In the genomic region with DNA sequence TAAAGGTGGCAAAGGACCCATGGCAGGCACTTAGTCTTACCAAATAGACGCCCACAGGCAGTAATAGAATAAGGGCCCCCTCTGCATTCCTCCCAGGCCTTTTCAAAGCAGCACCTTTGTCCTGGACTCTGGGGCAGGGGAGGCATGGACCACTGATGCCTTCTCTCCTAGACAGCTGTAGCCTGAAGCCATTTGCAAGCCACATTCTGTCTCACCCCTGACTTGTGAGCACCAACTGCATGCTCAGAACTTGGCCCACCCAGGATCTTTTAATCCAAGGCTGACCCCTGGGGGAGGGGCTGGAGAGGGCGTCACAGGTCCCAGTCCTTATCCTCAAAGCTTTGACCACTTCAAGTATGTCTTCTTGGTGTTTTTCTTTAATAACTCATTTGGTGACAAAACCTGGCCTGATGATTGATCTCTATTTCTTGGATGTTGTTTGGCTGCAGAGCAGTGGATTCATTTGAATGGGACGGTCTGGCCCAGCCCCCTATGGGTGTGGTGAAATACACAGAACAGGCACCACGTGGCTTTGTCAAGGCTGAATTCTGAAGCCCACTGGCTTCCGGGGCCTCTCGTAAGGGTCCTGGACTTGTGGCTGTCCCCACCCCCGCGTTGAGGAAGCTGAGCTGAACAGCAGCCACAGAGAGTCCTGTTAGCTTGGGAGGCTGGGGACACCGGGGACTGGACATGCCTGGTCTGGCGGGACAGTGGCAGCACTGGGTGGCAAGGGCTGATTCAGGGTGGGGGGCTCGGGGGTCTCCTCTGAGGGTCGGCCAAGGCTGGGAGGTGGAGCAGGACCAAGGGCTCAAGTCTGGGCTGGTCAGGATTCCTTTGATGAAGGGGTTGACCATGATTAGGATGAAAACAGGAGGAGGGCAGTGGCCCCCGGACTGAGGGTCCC, we compare ENCODE assay signal across 1 cellular context.
TF ChIP-seq lines count a peak whose summit lies in the region.

No MANE protein-coding gene starts in this region.

TF ChIP-seq in HepG2, 621 proteins besides CTCF, POLR2A, EP300 and RAD21 (continued from another document and continues in another):
- TF ChIP-seq HIC2 (CRISPR knock-in tag; IDR thresholded peaks at IDR 0.05; ENCODE audit: low read depth) = no peak
- no peak for TF ChIP-seq ZSCAN5A (CRISPR knock-in tag; IDR thresholded peaks at IDR 0.05; ENCODE audit: borderline replicate concordance)
- no peak for TF ChIP-seq REST (IDR thresholded peaks at IDR 0.05; ENCODE audit: borderline replicate concordance in 1 of 2, low read depth in 1 of 2, low read length in 2 of 2)
- peak; percentile 41; the same call in 1 of the 2 replicates for TF ChIP-seq ZNF749 (CRISPR knock-in tag; IDR thresholded peaks at IDR 0.05; ENCODE audit: borderline replicate concordance)
- TF ChIP-seq HNF4A (CRISPR knock-in tag; IDR thresholded peaks at IDR 0.05) = no peak
- no peak for TF ChIP-seq ZNF720 (CRISPR knock-in tag; IDR thresholded peaks at IDR 0.05)
- TF ChIP-seq ZNF205 (CRISPR knock-in tag; IDR thresholded peaks at IDR 0.05) = no peak
- no peak for TF ChIP-seq SYNCRIP (IDR thresholded peaks at IDR 0.05; ENCODE audit: insufficient read depth, low read depth, low read length)
- TF ChIP-seq, protein P1, sequence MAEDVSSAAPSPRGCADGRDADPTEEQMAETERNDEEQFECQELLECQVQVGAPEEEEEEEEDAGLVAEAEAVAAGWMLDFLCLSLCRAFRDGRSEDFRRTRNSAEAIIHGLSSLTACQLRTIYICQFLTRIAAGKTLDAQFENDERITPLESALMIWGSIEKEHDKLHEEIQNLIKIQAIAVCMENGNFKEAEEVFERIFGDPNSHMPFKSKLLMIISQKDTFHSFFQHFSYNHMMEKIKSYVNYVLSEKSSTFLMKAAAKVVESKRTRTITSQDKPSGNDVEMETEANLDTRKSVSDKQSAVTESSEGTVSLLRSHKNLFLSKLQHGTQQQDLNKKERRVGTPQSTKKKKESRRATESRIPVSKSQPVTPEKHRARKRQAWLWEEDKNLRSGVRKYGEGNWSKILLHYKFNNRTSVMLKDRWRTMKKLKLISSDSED (CRISPR knock-in tag; IDR thresholded peaks at IDR 0.05) = no peak; the same call in 1 of the 2 replicates
- no peak for TF ChIP-seq HOXA7 (CRISPR knock-in tag; IDR thresholded peaks at IDR 0.05)
- no peak for TF ChIP-seq TEAD2 (CRISPR knock-in tag; IDR thresholded peaks at IDR 0.05)
- TF ChIP-seq NR2F6 (IDR thresholded peaks at IDR 0.05) = no peak
- TF ChIP-seq NR2F6 (CRISPR knock-in tag; IDR thresholded peaks at IDR 0.05) = peak; percentile 33; the same call in 1 of the 2 replicates
- no peak for TF ChIP-seq GTF3A (CRISPR knock-in tag; conservative IDR thresholded peaks at IDR 0.05)
- TF ChIP-seq RBAK (CRISPR knock-in tag; IDR thresholded peaks at IDR 0.05) = no peak
- no peak for TF ChIP-seq ZNF562 (CRISPR knock-in tag; IDR thresholded peaks at IDR 0.05; ENCODE audit: borderline replicate concordance)
- TF ChIP-seq ZNF256 (CRISPR knock-in tag; conservative IDR thresholded peaks at IDR 0.05) = no peak
- TF ChIP-seq FOXJ3 (CRISPR knock-in tag; IDR thresholded peaks at IDR 0.05; ENCODE audit: borderline replicate concordance) = no peak
- TF ChIP-seq, protein P2, sequence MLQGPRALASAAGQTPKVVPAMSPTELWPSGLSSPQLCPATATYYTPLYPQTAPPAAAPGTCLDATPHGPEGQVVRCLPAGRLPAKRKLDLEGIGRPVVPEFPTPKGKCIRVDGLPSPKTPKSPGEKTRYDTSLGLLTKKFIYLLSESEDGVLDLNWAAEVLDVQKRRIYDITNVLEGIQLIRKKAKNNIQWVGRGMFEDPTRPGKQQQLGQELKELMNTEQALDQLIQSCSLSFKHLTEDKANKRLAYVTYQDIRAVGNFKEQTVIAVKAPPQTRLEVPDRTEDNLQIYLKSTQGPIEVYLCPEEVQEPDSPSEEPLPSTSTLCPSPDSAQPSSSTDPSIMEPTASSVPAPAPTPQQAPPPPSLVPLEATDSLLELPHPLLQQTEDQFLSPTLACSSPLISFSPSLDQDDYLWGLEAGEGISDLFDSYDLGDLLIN (CRISPR knock-in tag; IDR thresholded peaks at IDR 0.05; ENCODE audit: borderline replicate concordance) = no peak
- TF ChIP-seq, protein P3, sequence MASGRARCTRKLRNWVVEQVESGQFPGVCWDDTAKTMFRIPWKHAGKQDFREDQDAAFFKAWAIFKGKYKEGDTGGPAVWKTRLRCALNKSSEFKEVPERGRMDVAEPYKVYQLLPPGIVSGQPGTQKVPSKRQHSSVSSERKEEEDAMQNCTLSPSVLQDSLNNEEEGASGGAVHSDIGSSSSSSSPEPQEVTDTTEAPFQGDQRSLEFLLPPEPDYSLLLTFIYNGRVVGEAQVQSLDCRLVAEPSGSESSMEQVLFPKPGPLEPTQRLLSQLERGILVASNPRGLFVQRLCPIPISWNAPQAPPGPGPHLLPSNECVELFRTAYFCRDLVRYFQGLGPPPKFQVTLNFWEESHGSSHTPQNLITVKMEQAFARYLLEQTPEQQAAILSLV (CRISPR knock-in tag; IDR thresholded peaks at IDR 0.05; ENCODE audit: borderline replicate concordance) = 0 out of 2 replicates have a peak, but pooled peaks have one; percentile 57
- no peak for TF ChIP-seq ZNF484 (CRISPR knock-in tag; IDR thresholded peaks at IDR 0.05; ENCODE audit: borderline replicate concordance, low read depth)
- TF ChIP-seq ZSCAN22 (CRISPR knock-in tag; IDR thresholded peaks at IDR 0.05) = no peak
- TF ChIP-seq DMAP1 (CRISPR knock-in tag; IDR thresholded peaks at IDR 0.05) = 0 out of 2 replicates have a peak, but pooled peaks have one; percentile 24
- TF ChIP-seq ZNF619 (CRISPR knock-in tag; IDR thresholded peaks at IDR 0.05) = no peak
- no peak for TF ChIP-seq ZFP90 (CRISPR knock-in tag; IDR thresholded peaks at IDR 0.05; ENCODE audit: borderline replicate concordance)
- TF ChIP-seq, protein P4, sequence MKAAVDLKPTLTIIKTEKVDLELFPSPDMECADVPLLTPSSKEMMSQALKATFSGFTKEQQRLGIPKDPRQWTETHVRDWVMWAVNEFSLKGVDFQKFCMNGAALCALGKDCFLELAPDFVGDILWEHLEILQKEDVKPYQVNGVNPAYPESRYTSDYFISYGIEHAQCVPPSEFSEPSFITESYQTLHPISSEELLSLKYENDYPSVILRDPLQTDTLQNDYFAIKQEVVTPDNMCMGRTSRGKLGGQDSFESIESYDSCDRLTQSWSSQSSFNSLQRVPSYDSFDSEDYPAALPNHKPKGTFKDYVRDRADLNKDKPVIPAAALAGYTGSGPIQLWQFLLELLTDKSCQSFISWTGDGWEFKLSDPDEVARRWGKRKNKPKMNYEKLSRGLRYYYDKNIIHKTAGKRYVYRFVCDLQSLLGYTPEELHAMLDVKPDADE (CRISPR knock-in tag; IDR thresholded peaks at IDR 0.05) = no peak
- no peak; the same call in 1 of the 2 replicates for TF ChIP-seq ZNF598 (CRISPR knock-in tag; IDR thresholded peaks at IDR 0.05; ENCODE audit: borderline replicate concordance)
- TF ChIP-seq ZNF891 (CRISPR knock-in tag; IDR thresholded peaks at IDR 0.05) = peak; percentile 33; the same call in 1 of the 2 replicates
- no peak for TF ChIP-seq ZNF703 (CRISPR knock-in tag; IDR thresholded peaks at IDR 0.05; ENCODE audit: borderline replicate concordance)
- TF ChIP-seq SMYD3 (CRISPR knock-in tag; IDR thresholded peaks at IDR 0.05) = no peak
- no peak for TF ChIP-seq THAP11 (CRISPR knock-in tag; IDR thresholded peaks at IDR 0.05)
- TF ChIP-seq KAT2B (IDR thresholded peaks at IDR 0.05; ENCODE audit: borderline replicate concordance, low read depth, low read length) = no peak
- TF ChIP-seq NFIB (CRISPR knock-in tag; IDR thresholded peaks at IDR 0.05; ENCODE audit: borderline replicate concordance) = no peak
- TF ChIP-seq, protein P5, sequence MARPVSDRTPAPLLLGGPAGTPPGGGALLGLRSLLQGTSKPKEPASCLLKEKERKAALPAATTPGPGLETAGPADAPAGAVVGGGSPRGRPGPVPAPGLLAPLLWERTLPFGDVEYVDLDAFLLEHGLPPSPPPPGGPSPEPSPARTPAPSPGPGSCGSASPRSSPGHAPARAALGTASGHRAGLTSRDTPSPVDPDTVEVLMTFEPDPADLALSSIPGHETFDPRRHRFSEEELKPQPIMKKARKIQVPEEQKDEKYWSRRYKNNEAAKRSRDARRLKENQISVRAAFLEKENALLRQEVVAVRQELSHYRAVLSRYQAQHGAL (CRISPR knock-in tag; IDR thresholded peaks at IDR 0.05; ENCODE audit: not compliant biosample characterization) = no peak
- no peak for TF ChIP-seq MYNN (CRISPR knock-in tag; IDR thresholded peaks at IDR 0.05; ENCODE audit: low read depth)
- TF ChIP-seq SNAI1 (CRISPR knock-in tag; IDR thresholded peaks at IDR 0.05; ENCODE audit: borderline replicate concordance) = no peak
- no peak for TF ChIP-seq ZNF530 (CRISPR knock-in tag; IDR thresholded peaks at IDR 0.05; ENCODE audit: low read depth)
- TF ChIP-seq MTF1 (CRISPR knock-in tag; IDR thresholded peaks at IDR 0.05) = no peak
- TF ChIP-seq ZNF207 (IDR thresholded peaks at IDR 0.05; ENCODE audit: borderline replicate concordance) = no peak
- TF ChIP-seq SP2 (CRISPR knock-in tag; IDR thresholded peaks at IDR 0.05) = no peak
- no peak for TF ChIP-seq PHB2 (IDR thresholded peaks at IDR 0.05; ENCODE audit: partially characterized antibody)
- TF ChIP-seq NFYC (CRISPR knock-in tag; IDR thresholded peaks at IDR 0.05) = no peak
- 0 out of 2 replicates have a peak, but pooled peaks have one; percentile 44 for TF ChIP-seq HDAC1 (CRISPR knock-in tag; IDR thresholded peaks at IDR 0.05)
- TF ChIP-seq ZNF350 (CRISPR knock-in tag; IDR thresholded peaks at IDR 0.05; ENCODE audit: borderline replicate concordance, low read depth) = peak; percentile 35
- no peak for TF ChIP-seq RXRA (CRISPR knock-in tag; IDR thresholded peaks at IDR 0.05)
- TF ChIP-seq, protein P6, sequence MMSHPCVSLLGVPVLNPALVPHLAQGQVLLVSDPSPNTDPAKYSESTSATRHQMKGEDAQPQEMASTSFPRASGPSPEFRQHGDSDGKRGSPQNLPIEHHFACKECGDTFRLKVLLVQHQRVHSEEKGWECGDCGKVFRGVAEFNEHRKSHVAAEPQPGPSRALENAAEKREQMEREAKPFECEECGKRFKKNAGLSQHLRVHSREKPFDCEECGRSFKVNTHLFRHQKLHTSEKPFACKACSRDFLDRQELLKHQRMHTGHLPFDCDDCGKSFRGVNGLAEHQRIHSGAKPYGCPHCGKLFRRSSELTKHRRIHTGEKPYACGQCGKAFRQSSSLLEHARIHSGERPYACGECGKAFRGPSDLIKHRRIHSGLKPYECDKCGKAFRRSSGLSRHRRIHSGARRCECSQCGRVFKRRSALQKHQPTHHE (CRISPR knock-in tag; IDR thresholded peaks at IDR 0.05; ENCODE audit: borderline replicate concordance) = no peak
- 0 out of 2 replicates have a peak, but pooled peaks have one; percentile 15 for TF ChIP-seq KAT7 (CRISPR knock-in tag; IDR thresholded peaks at IDR 0.05; ENCODE audit: borderline replicate concordance)
- no peak for TF ChIP-seq ELF4 (CRISPR knock-in tag; IDR thresholded peaks at IDR 0.05; ENCODE audit: borderline replicate concordance)
- TF ChIP-seq ZFP82 (CRISPR knock-in tag; IDR thresholded peaks at IDR 0.05; ENCODE audit: borderline replicate concordance) = no peak
- no peak for TF ChIP-seq STAG1 (CRISPR knock-in tag; IDR thresholded peaks at IDR 0.05)
- no peak for TF ChIP-seq CERS6 (CRISPR knock-in tag; IDR thresholded peaks at IDR 0.05)
